ENCODE assay signal across 17 cellular contexts in genomic region chr4:1969928-1970723, GRCh38. TPM values are rescaled to one million over a fixed set of nuclear protein-coding genes. Genes with fewer than 3 reads are reported as not detected.
DNase-seq lines count a peak whose midpoint lies in the region; ATAC-seq and TF ChIP-seq lines count a peak whose summit lies in the region.
"Had no signal": no experiment of that assay in that cellular context is flagged by ENCODE, and none has a peak within 500 bp of the region (broad histone marks: within the 10 kb centered on the region; RNA-seq: fewer than 3 reads in every experiment).

No MANE protein-coding gene starts in this region.

- H3K27ac ChIP-seq in CD4-positive, alpha-beta memory T cell (ENCODE audit: low read depth, low read length), result no peak overlapping the region
- no peak overlapping the region for H3K27ac ChIP-seq in HEK293 (ENCODE audit: extremely low read depth, low read depth, low read length)
- H3K27ac ChIP-seq: coronary artery, right atrium auricular region had no signal

- no peak for TF ChIP-seq CTCF in HEK293 (tag by site-specific recombination; IDR thresholded peaks at IDR 0.05)
- no peak for TF ChIP-seq CTCF in chondrocyte (IDR thresholded peaks at IDR 0.05)
- no peak for TF ChIP-seq CTCF in neural crest cell (conservative IDR thresholded peaks at IDR 0.05)

- H3K27ac Mint-ChIP-seq in CD4-positive, alpha-beta memory T cell, result peak overlapping the region in 6 of 7 donors; percentile 5 to 73 (median 32)
- peak overlapping the region; percentile 27 for H3K27ac Mint-ChIP-seq in chondrocyte (ENCODE audit: unreplicated experiment)
- H3K27ac Mint-ChIP-seq in neural crest cell (ENCODE audit: unreplicated experiment), result peak overlapping the region; percentile 85

- H3K27me3 Mint-ChIP-seq in CD4-positive, alpha-beta memory T cell, result no peaks in the 10 kb centered on the region
- no peaks in the 10 kb centered on the region for H3K27me3 Mint-ChIP-seq in chondrocyte (ENCODE audit: low read depth)
- H3K27me3 Mint-ChIP-seq in neural crest cell (ENCODE audit: low read depth), result no peaks in the 10 kb centered on the region

- H3K4me1 ChIP-seq in CD4-positive, alpha-beta memory T cell (ENCODE audit: insufficient read depth, low read length), result no peaks in the 10 kb centered on the region
- no peaks in the 10 kb centered on the region for H3K4me1 ChIP-seq in HEK293 (ENCODE audit: control insufficient read depth, insufficient read depth, low read length)
- H3K4me1 ChIP-seq: right atrium auricular region had no signal

- H3K36me3 Mint-ChIP-seq in CD4-positive, alpha-beta memory T cell, result peaks cover 26 to 47% of the 10 kb centered on the region in 2 donors
- H3K36me3 Mint-ChIP-seq in chondrocyte (ENCODE audit: low read depth) (peaks cover 20% of the 10 kb centered on the region), neural crest cell (ENCODE audit: low read depth) (peaks cover 26% of the 10 kb centered on the region)

- intact Hi-C loops in CD4-positive, alpha-beta memory T cell (cut with micrococcal nuclease), result no loop called here
- intact Hi-C loops in left ventricle myocardium superior (cut with micrococcal nuclease), result no loop called here

- no peak overlapping the region for H3K4me3 ChIP-seq in CD4-positive, alpha-beta memory T cell (ENCODE audit: low read length in 2 of 2)
- no peak overlapping the region for H3K4me3 ChIP-seq in HEK293 (ENCODE audit: low read depth, low read length)
- H3K4me3 ChIP-seq: coronary artery, right atrium auricular region had no signal

- H3K4me3 Mint-ChIP-seq in CD4-positive, alpha-beta memory T cell, result no peak overlapping the region
- H3K4me3 Mint-ChIP-seq in chondrocyte (ENCODE audit: unreplicated experiment), result no peak overlapping the region
- H3K4me3 Mint-ChIP-seq in neural crest cell, result no peak overlapping the region

- ATAC-seq in left ventricle myocardium superior (no peak), GM19351 (IDR thresholded peaks at IDR 0.05; ENCODE audit: unreplicated experiment) (no peak)

- no peaks in the 10 kb centered on the region for H3K27me3 ChIP-seq in CD4-positive, alpha-beta memory T cell (ENCODE audit: insufficient read depth, low read length)
- H3K27me3 ChIP-seq: right atrium auricular region had no signal

- H3K36me3 ChIP-seq in CD4-positive, alpha-beta memory T cell (ENCODE audit: insufficient read depth, low read length), result peaks cover 19% of the 10 kb centered on the region
- peaks cover 7 to 89% of the 10 kb centered on the region in 2 experiments for H3K36me3 ChIP-seq in HEK293 (ENCODE audit: control insufficient read depth in 2 of 2, insufficient read depth in 1 of 2, low read length in 2 of 2)

- H3K4me1 Mint-ChIP-seq in CD4-positive, alpha-beta memory T cell, result peaks cover 0 to 1% (median 0%) of the 10 kb centered on the region in 4 donors
- H3K4me1 Mint-ChIP-seq in chondrocyte (ENCODE audit: low read depth) (no peaks in the 10 kb centered on the region), neural crest cell (no peaks in the 10 kb centered on the region)

- no peaks in the 10 kb centered on the region for H3K9me3 ChIP-seq in CD4-positive, alpha-beta memory T cell (ENCODE audit: control insufficient read depth in 1 of 2, low read length in 2 of 2)
- no peaks in the 10 kb centered on the region for H3K9me3 ChIP-seq in HEK293 (ENCODE audit: control insufficient read depth, insufficient read depth, low read depth, low read length)
- H3K9me3 ChIP-seq: right atrium auricular region had no signal

- no peak for DNase-seq in CD4-positive, alpha-beta memory T cell
- DNase-seq in chondrocyte (ENCODE audit: low spot score) (peak; percentile 47), neural crest cell (ENCODE audit: low read depth, low spot score) (no peak), left ventricle myocardium superior (no peak), NCI-H2029 treated with DMSO at 0.1 percent for 48 hours (lab: John Stamatoyannopoulos, UW) (no peak)
- DNase-seq: activated gamma-delta T cell, foreskin fibroblast, HCEC 1CT, KG1, kidney glomerular epithelial cell, NCI-H1092, NCI-H2107, NCI-H526 had no signal

- POLR2A ChIA-PET in CD4-positive, alpha-beta memory T cell (lab: Charles Lee; ENCODE audit: partially characterized antibody), result no interaction called here
- POLR2A ChIA-PET in HEK293 (lab: Yijun Ruan, JAX), result no interaction called here

- no peaks in the 10 kb centered on the region for H3K9me3 Mint-ChIP-seq in CD4-positive, alpha-beta memory T cell
- H3K9me3 Mint-ChIP-seq in chondrocyte (ENCODE audit: low read depth), result no peaks in the 10 kb centered on the region
- H3K9me3 Mint-ChIP-seq in neural crest cell, result no peaks in the 10 kb centered on the region

- CTCF ChIA-PET in CD4-positive, alpha-beta memory T cell (lab: Charles Lee; ENCODE audit: partially characterized antibody), result no interaction called here
- CTCF ChIA-PET in HEK293 (lab: Yijun Ruan, JAX), result interaction anchor here (0.6 kb wide), 1 partner anchor 897 kb away, joined by 3 read pairs; no protein-coding TSS in a partner anchor

TF ChIP-seq in HEK293, 187 proteins besides CTCF, POLR2A, EP300 and RAD21:
- TF ChIP-seq SCRT2 (tag by site-specific recombination; IDR thresholded peaks at IDR 0.05), result peak; percentile 74
- TF ChIP-seq GLIS2 (tag by site-specific recombination; IDR thresholded peaks at IDR 0.05), result no peak

RNA-seq across cellular contexts. Expression of gene NELFA, which starts 38.6 kb away (rescaled TPM):
- 10 to 100 TPM; 47.0 to 48.3 TPM for total RNA-seq in CD4-positive, alpha-beta memory T cell
- 10 to 100 TPM; 12.1 to 37.5 TPM for polyA plus RNA-seq in CD4-positive, alpha-beta memory T cell
- 23.5 to 25.6 TPM (median 24.0 TPM) in 3 replicates for total RNA-seq in chondrocyte
- 54.3 and 55.2 TPM in 2 replicates for total RNA-seq in neural crest cell
- total RNA-seq in left ventricle myocardium superior, result 10.0 TPM

Comparison
In these comparisons a context has a peak if more than half of its experiments do, and no peak if none do; other contexts are left out.
1. H3K27ac Mint-ChIP-seq: peak in every context shown above with its lines; median percentile 85 in neural crest cell; 32 in CD4-positive, alpha-beta memory T cell; 27 in chondrocyte.